In genomic region chr14:23120405-23121251, GRCh38 we compare ENCODE assay signal across 8 cellular contexts. TPM values are rescaled to one million over a fixed set of nuclear protein-coding genes. Genes with fewer than 3 reads are reported as not detected.
DNase-seq lines count a peak whose midpoint lies in the region; ATAC-seq, FAIRE-seq and TF ChIP-seq lines count a peak whose summit lies in the region.

No MANE protein-coding gene starts in this region.

- peak overlapping the region; percentile 3 for H3K4me3 ChIP-seq in thoracic aorta

- no peaks in the 10 kb centered on the region for H3K9me3 ChIP-seq in thoracic aorta

- peak; percentile 95 for DNase-seq in ELF-1 (ENCODE audit: low read depth, low spot score)
- peak; percentile 94 for DNase-seq in HEK293T (ENCODE audit: extremely low spot score)
- peak; percentile 78 for DNase-seq in NCI-H1105 (lab: John Stamatoyannopoulos, UW)
- DNase-seq in SK-N-DZ (ENCODE audit: low spot score), result peak; percentile 88
- DNase-seq in activated naive CD4-positive, alpha-beta T cell treated with Interleukin-2 at 50 U/mL for 16 hours, result peak; percentile 81
- peak; percentile 87 to 96 for DNase-seq in frontal cortex (ENCODE audit: low spot score in 2 of 2)
- peak; percentile 80 for DNase-seq in omental fat pad (ENCODE audit: low spot score)
- peak; percentile 66 for DNase-seq in thoracic aorta (ENCODE audit: low spot score)

- H3K36me3 ChIP-seq in thoracic aorta, result no peaks in the 10 kb centered on the region

- FAIRE-seq in frontal cortex (lab: Jason Lieb, UNC), result no peak

- CTCF ChIA-PET in HEK293T (lab: Yijun Ruan, JAX), result interaction anchor here (0.6 to 4.3 kb wide), 32 partner anchors 8 to 674 kb away, joined by 3 to 145 read pairs (median 6); partner anchors contain the start of genes ACIN1, C14orf119 and SLC7A8

- peak overlapping the region; percentile 61 to 64 for H3K27ac ChIP-seq in thoracic aorta

- POLR2A ChIA-PET in HEK293T (lab: Yijun Ruan, JAX), result interaction anchor here (0.6 to 2.6 kb wide), 6 partner anchors 25 to 201 kb away, joined by 3 to 14 read pairs (median 8); partner anchors contain the start of genes ACIN1, C14orf119 and SLC7A8

- peaks cover 16 to 42% of the 10 kb centered on the region in 2 donors for H3K4me1 ChIP-seq in thoracic aorta (ENCODE audit: control insufficient read depth in 1 of 2, low read depth in 2 of 2)

- TF ChIP-seq CTCF in omental fat pad (IDR thresholded peaks at IDR 0.05), result peak; percentile 10 to 100 (median 97)
- peak; percentile 100 for TF ChIP-seq CTCF in thoracic aorta (IDR thresholded peaks at IDR 0.05)

- ATAC-seq in omental fat pad (ENCODE audit: low FRiP score) (peak; percentile 88), thoracic aorta (ENCODE audit: insufficient number of reproducible peaks, low FRiP score, low read depth) (peak; percentile 77)

- H3K27me3 ChIP-seq in thoracic aorta (replicated peaks; ENCODE audit: insufficient read depth), result no peaks in the 10 kb centered on the region

TF ChIP-seq in HEK293T, 16 proteins besides CTCF, POLR2A, EP300 and RAD21:
- TF ChIP-seq BHLHE40 (IDR thresholded peaks at IDR 0.05; ENCODE audit: borderline replicate concordance) (no peak), FOXK2 (IDR thresholded peaks at IDR 0.05) (no peak), TARDBP (IDR thresholded peaks at IDR 0.05) (no peak), FOXM1 (IDR thresholded peaks at IDR 0.05; ENCODE audit: borderline replicate concordance) (no peak), ARNT (IDR thresholded peaks at IDR 0.05) (no peak), ZNF384 (IDR thresholded peaks at IDR 0.05) (no peak), HDGF (IDR thresholded peaks at IDR 0.05; ENCODE audit: borderline replicate concordance) (no peak), CTBP1 (IDR thresholded peaks at IDR 0.05; ENCODE audit: borderline replicate concordance) (no peak)

RNA-seq across cellular contexts. Expression of gene CEBPE, which starts 1.6 kb away (rescaled TPM):
- polyA plus RNA-seq in SK-N-DZ (2014; cell fraction: cytosol; rRNA removed), result not detected in 2 replicates
- polyA plus RNA-seq in SK-N-DZ (2014; cell fraction: nucleus; rRNA removed), result not detected in 2 replicates
- not detected for total RNA-seq in frontal cortex
- 1 to 10 TPM in 1 of 4 donors, under 1 TPM in 2, not detected in 1; 0.36 to 2.7 (median 0.37) TPM for total RNA-seq in omental fat pad
- not detected for total RNA-seq in thoracic aorta

RNA-seq across cellular contexts. Expression of gene CIROP, which starts 15.8 kb away (rescaled TPM):
- not detected in 2 replicates for polyA plus RNA-seq in SK-N-DZ (2014; cell fraction: cytosol; rRNA removed)
- polyA plus RNA-seq in SK-N-DZ (2014; cell fraction: nucleus; rRNA removed), result 0.06 TPM in 1 of 2 replicates, not detected in the other
- total RNA-seq in frontal cortex (not detected), omental fat pad (under 1 TPM in 1 of 4 donors, not detected in 3; 0.25 TPM), thoracic aorta (1 to 10 TPM in 1 of 2 donors, not detected in 1; 1.1 TPM)

RNA-seq across cellular contexts. Expression of gene C14orf119, which starts 25.3 kb away (rescaled TPM):
- 39.5 and 46.2 TPM in 2 replicates for polyA plus RNA-seq in SK-N-DZ (2014; cell fraction: cytosol; rRNA removed)
- 15.8 and 33.9 TPM in 2 replicates for polyA plus RNA-seq in SK-N-DZ (2014; cell fraction: nucleus; rRNA removed)
- total RNA-seq in frontal cortex (22.0 TPM), omental fat pad (10 to 100 TPM; 39.2 to 46.7 (median 43.6) TPM), thoracic aorta (10 to 100 TPM; 18.0 to 18.4 TPM)

RNA-seq across cellular contexts. Expression of gene ACIN1, which starts 25.7 kb away (rescaled TPM):
- polyA plus RNA-seq in SK-N-DZ (2014; cell fraction: cytosol; rRNA removed), result 79.3 and 83.7 TPM in 2 replicates
- 394 and 582 TPM in 2 replicates for polyA plus RNA-seq in SK-N-DZ (2014; cell fraction: nucleus; rRNA removed)
- 73.0 TPM for total RNA-seq in frontal cortex
- total RNA-seq in omental fat pad, result 100 to 1,000 TPM in 3 of 4 donors, 10 to 100 TPM in 1; 85.6 to 143 (median 120) TPM
- 100 to 1,000 TPM; 117 to 154 TPM for total RNA-seq in thoracic aorta

Comparison
In these comparisons a context has a peak if more than half of its experiments do, and no peak if none do; other contexts are left out.
1. Peak in every context shown above with its lines: DNase-seq, ATAC-seq, H3K4me3 ChIP-seq and H3K27ac ChIP-seq.